In the genomic region with DNA sequence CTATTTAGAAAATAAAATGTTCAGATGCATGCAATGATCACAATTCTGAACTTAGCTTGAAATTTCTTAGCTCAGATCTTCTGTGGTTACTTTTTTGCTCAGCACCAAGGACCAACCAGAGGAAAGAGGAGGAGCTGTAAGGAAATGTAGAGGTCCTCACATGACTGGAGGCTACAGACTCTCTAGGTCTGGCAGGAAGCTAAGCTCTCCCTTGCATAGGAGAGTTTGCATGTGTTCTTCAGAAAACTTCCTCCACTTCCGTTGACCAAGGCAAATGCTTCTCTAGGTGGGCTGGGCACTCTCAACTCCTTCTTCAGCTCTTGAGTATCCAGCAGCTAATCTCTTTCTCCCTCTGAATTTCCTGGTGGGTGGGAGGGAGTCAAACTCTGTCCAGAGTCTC, we compare ENCODE assay signal across 23 cellular contexts.
"Had no signal": no experiment of that assay in that cellular context is flagged by ENCODE, and none has a peak within 500 bp of the region (broad histone marks: within the 10 kb centered on the region; RNA-seq: fewer than 3 reads in every experiment).

No MANE protein-coding gene starts in this region.

- H3K27me3 ChIP-seq: gastroesophageal sphincter, heart left ventricle, neural progenitor cell, right atrium auricular region, suprapubic skin had no signal

- H3K9ac ChIP-seq: neural progenitor cell had no signal

- H3K4me3 ChIP-seq: gastroesophageal sphincter, heart left ventricle, neural progenitor cell, prostate gland, right atrium auricular region, suprapubic skin had no signal

- H3K9me3 ChIP-seq: gastroesophageal sphincter, prostate gland, right atrium auricular region, suprapubic skin had no signal

- DNase-seq: activated B cell treated with CpG ODN at 0.5 μM for 24 hours; activated CD4-positive, alpha-beta memory T cell treated with anti-CD3 and anti-CD28 coated beads, Interleukin-2, amount 10 ng/mL, durations not matched to agents 7 days and 5 days; activated CD4-positive, alpha-beta T cell treated with anti-CD3 and anti-CD28 coated beads for 4 hours; activated CD8-positive, alpha-beta memory T cell treated with anti-CD3 and anti-CD28 coated beads, Interleukin-2, amount 10 ng/mL, durations not matched to agents 7 days and 5 days; activated naive CD4-positive, alpha-beta T cell treated with anti-CD3 and anti-CD28 coated beads for 36 hours; activated naive CD8-positive, alpha-beta T cell treated with anti-CD3 and anti-CD28 coated beads, Interleukin-2, amount 50 U/mL, for 24 hours; activated T-cell treated with anti-CD3 and anti-CD28 coated beads, Interleukin-2, amount 50 U/mL, for 1 hour; anterior cingulate cortex; cortex of kidney; effector CD4-positive, alpha-beta T cell; heart left ventricle; left ventricle myocardium superior; stimulated activated CD4-positive, alpha-beta T cell treated with anti-CD3 and anti-CD28 coated beads, Interleukin-12 subunit alpha, Interleukin-12 subunit beta, amount 100 ng/mL, for 4 hours; stimulated activated CD4-positive, alpha-beta T cell treated with anti-CD3 and anti-CD28 coated beads, Interleukin-1b, Interleukin-23, amount 100 ng/mL, for 48 hours; stimulated activated CD8-positive, alpha-beta memory T cell treated with anti-CD3 and anti-CD28 coated beads, Interleukin-4, amount 100 ng/mL, for 48 hours; trophoblast cell had no signal

- H3K4me2 ChIP-seq: neural progenitor cell had no signal

- ATAC-seq: activated CD8-positive, alpha-beta memory T cell treated with anti-CD3 and anti-CD28 coated beads, Interleukin-2, amount 10 ng/mL, durations not matched to agents 7 days and 5 days; activated naive CD8-positive, alpha-beta T cell treated with anti-CD3 and anti-CD28 coated beads, Interleukin-2, amount 50 U/mL, for 24 hours; activated T-helper 17 cell treated with anti-CD3 and anti-CD28 coated beads, Interleukin-2, amount 50 U/mL, for 72 hours; left ventricle myocardium superior; naive thymus-derived CD4-positive, alpha-beta T cell had no signal

- H2AFZ ChIP-seq: neural progenitor cell had no signal

- H3K27ac ChIP-seq: gastroesophageal sphincter, heart left ventricle, neural progenitor cell, prostate gland, right atrium auricular region, suprapubic skin had no signal

- H3K4me1 ChIP-seq: heart left ventricle, neural progenitor cell, prostate gland, suprapubic skin had no signal

- H3K36me3 ChIP-seq: gastroesophageal sphincter, heart left ventricle, neural progenitor cell, prostate gland, right atrium auricular region, suprapubic skin had no signal
